In the genomic region with DNA sequence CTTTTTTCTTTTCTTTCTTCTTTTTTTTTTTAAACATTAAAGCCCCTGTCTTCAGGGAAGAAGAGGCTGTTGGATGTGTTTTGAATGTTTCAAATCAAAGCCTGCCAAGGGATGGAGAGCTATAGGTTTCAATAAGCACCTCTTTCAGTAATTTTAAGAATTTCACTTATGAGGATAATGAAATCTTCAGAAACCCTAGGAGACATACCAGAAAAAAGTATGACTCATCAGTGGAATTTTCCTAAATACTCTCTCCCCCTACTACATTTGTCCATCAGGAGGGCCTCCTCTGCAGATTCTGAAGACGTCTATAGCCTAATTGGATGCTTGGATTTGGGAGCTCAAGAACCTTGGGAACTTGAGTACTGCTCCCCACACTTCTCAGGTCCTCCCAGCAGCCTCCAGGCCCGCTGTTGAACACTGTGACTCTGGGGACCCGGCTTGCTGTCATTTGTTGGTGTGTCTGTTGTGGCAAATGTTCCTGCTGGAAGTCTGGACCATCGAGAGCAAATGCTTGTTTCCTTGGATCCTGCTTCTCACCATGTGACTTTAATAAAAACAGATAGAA, we compare ENCODE assay signal across 14 cellular contexts.
DNase-seq lines count a peak whose midpoint lies in the region; ATAC-seq and TF ChIP-seq lines count a peak whose summit lies in the region.
"Had no signal": no experiment of that assay in that cellular context is flagged by ENCODE, and none has a peak within 500 bp of the region (broad histone marks: within the 10 kb centered on the region; RNA-seq: fewer than 3 reads in every experiment).

No MANE protein-coding gene starts in this region.

- DNase-seq in ACHN (peak; percentile 47), HS-27A (ENCODE audit: low read depth) (peak; percentile 52), astrocyte of the spinal cord (ENCODE audit: low read depth, low spot score) (peak; percentile 44), myocyte (ENCODE audit: low read depth) (peak; percentile 18), amniotic stem cell (lab: John Stamatoyannopoulos, UW) (no peak), GDM1 (lab: John Stamatoyannopoulos, UW) (no peak)
- DNase-seq in stimulated activated CD4-positive, alpha-beta T cell treated with anti-CD3 and anti-CD28 coated beads, Interleukin-4, amount 100 ng/mL, for 4 hours: no peak
- DNase-seq: DMS79; esophagus squamous epithelium; NCI-H2081 treated with DMSO at 0.1 percent for 48 hours; right cardiac atrium; SIG-M5; stimulated activated CD4-positive, alpha-beta T cell treated with anti-CD3 and anti-CD28 coated beads, Interleukin-4, amount 100 ng/mL, for 24 hours had no signal

- no peak for ATAC-seq in GM18520 (IDR thresholded peaks at IDR 0.05; ENCODE audit: unreplicated experiment)
- ATAC-seq: right cardiac atrium had no signal

- TF ChIP-seq CTCF in astrocyte of the spinal cord (IDR thresholded peaks at IDR 0.05; ENCODE audit: low read depth, low read length): no peak

- in situ Hi-C loops in ACHN (cut with HindIII; ENCODE audit: low pct_ligation_motif_present, low pct_unique_long_range_greater_than_20kb, low sequenced_read_pairs) (no loop called here), astrocyte of the spinal cord (cut with HindIII; ENCODE audit: low sequenced_read_pairs) (no loop called here)

- no peak overlapping the region for H3K4me3 ChIP-seq in astrocyte of the spinal cord (ENCODE audit: low read depth, low read length)
- H3K4me3 ChIP-seq: esophagus squamous epithelium had no signal

Comparison
In these comparisons a context has a peak if more than half of its experiments do, and no peak if none do; other contexts are left out.
1. DNase-seq: peak in ACHN (single experiment), HS-27A (single experiment), astrocyte of the spinal cord (single experiment) and myocyte (single experiment); none in amniotic stem cell (single experiment), GDM1 (single experiment) and stimulated activated CD4-positive, alpha-beta T cell treated with anti-CD3 and anti-CD28 coated beads, Interleukin-4, amount 100 ng/mL, for 4 hours (0 of 2).